In genomic region chr2:219308142-219309093, GRCh38 we compare ENCODE assay signal across 1 cellular context.
A peak's percentile ranks its signal among the peaks of the same experiment; 100 is the strongest.
TF ChIP-seq lines count a peak whose summit lies in the region.

No MANE protein-coding gene starts in this region.

TF ChIP-seq in HepG2, 621 proteins besides CTCF, POLR2A, EP300 and RAD21 (continued from another document and continues in another):
- TF ChIP-seq ZNF343 (CRISPR knock-in tag; IDR thresholded peaks at IDR 0.05), result peak; percentile 92; the same call in 1 of the 2 replicates
- peak; percentile 94; the same call in 1 of the 2 replicates for TF ChIP-seq MAF1 (CRISPR knock-in tag; IDR thresholded peaks at IDR 0.05; ENCODE audit: borderline replicate concordance)
- 0 out of 2 replicates have a peak, but pooled peaks have one; percentile 17 for TF ChIP-seq HDAC1 (CRISPR knock-in tag; IDR thresholded peaks at IDR 0.05)
- peak; percentile 64; the same call in 1 of the 2 replicates for TF ChIP-seq SNAPC5 (CRISPR knock-in tag; IDR thresholded peaks at IDR 0.05; ENCODE audit: borderline replicate concordance)
- peak; percentile 92; the same call in 1 of the 2 replicates for TF ChIP-seq ZSCAN31 (CRISPR knock-in tag; IDR thresholded peaks at IDR 0.05; ENCODE audit: low read depth)
- TF ChIP-seq ZNF24 (IDR thresholded peaks at IDR 0.05), result no peak
- peak in 1 of 2 experiments; percentile 99; a peak in 2 of 4 replicates for TF ChIP-seq KLF16 (CRISPR knock-in tag; IDR thresholded peaks at IDR 0.05)
- peak; percentile 54 for TF ChIP-seq XRCC5 (optimal IDR thresholded peaks at IDR 0.05; ENCODE audit: low read length)
- no peak for TF ChIP-seq RFX5 (IDR thresholded peaks at IDR 0.05; ENCODE audit: low read depth, low read length)
- TF ChIP-seq ARNT (IDR thresholded peaks at IDR 0.05), result no peak
- no peak for TF ChIP-seq KDM6A (CRISPR knock-in tag; IDR thresholded peaks at IDR 0.05; ENCODE audit: low read depth)
- TF ChIP-seq ZNF709 (CRISPR knock-in tag; IDR thresholded peaks at IDR 0.05), result peak; percentile 95
- no peak; the same call in none of the 2 replicates for TF ChIP-seq RNF219 (CRISPR knock-in tag; IDR thresholded peaks at IDR 0.05)
- TF ChIP-seq ONECUT2 (CRISPR knock-in tag; IDR thresholded peaks at IDR 0.05), result peak; percentile 65; the same call in 1 of the 2 replicates
- TF ChIP-seq MNT (IDR thresholded peaks at IDR 0.05), result no peak
- 0 out of 2 replicates have a peak, but pooled peaks have one; percentile 71 for TF ChIP-seq ZBTB2 (CRISPR knock-in tag; IDR thresholded peaks at IDR 0.05; ENCODE audit: low read depth)
- no peak for TF ChIP-seq MBD4 (IDR thresholded peaks at IDR 0.05; ENCODE audit: borderline replicate concordance, low read length)
- TF ChIP-seq IKZF1 (IDR thresholded peaks at IDR 0.05), result no peak
- no peak for TF ChIP-seq TFAP4 (IDR thresholded peaks at IDR 0.05; ENCODE audit: borderline replicate concordance, low read depth)
- TF ChIP-seq THAP9 (CRISPR knock-in tag; IDR thresholded peaks at IDR 0.05; ENCODE audit: borderline replicate concordance), result peak; percentile 73; the same call in 1 of the 2 replicates
- no peak for TF ChIP-seq FLYWCH1 (CRISPR knock-in tag; IDR thresholded peaks at IDR 0.05)
- TF ChIP-seq ZNF230 (CRISPR knock-in tag; IDR thresholded peaks at IDR 0.05), result peak; percentile 95
- TF ChIP-seq ZNF432 (CRISPR knock-in tag; IDR thresholded peaks at IDR 0.05; ENCODE audit: borderline replicate concordance), result no peak
- TF ChIP-seq SOX13 (IDR thresholded peaks at IDR 0.05), result no peak
- TF ChIP-seq SOX13 (CRISPR knock-in tag; conservative IDR thresholded peaks at IDR 0.05 in 1 of 2, IDR thresholded peaks at IDR 0.05 in 1 of 2), result peak in 1 of 2 experiments; percentile 73; a peak in 2 of 4 replicates
- TF ChIP-seq ZNF660 (CRISPR knock-in tag; IDR thresholded peaks at IDR 0.05; ENCODE audit: borderline replicate concordance, low read depth), result peak; percentile 78; the same call in 1 of the 2 replicates
- no peak for TF ChIP-seq ZSCAN22 (CRISPR knock-in tag; IDR thresholded peaks at IDR 0.05)
- TF ChIP-seq SRSF9 (IDR thresholded peaks at IDR 0.05; ENCODE audit: borderline replicate concordance, insufficient read depth, low read depth, low read length, poor library complexity, severe bottlenecking), result no peak
- TF ChIP-seq RFXAP (CRISPR knock-in tag; IDR thresholded peaks at IDR 0.05; ENCODE audit: borderline replicate concordance), result peak; percentile 91
- TF ChIP-seq ZNF333 (CRISPR knock-in tag; IDR thresholded peaks at IDR 0.05; ENCODE audit: borderline replicate concordance), result peak; percentile 95; the same call in 1 of the 2 replicates
- TF ChIP-seq ZNF530 (CRISPR knock-in tag; IDR thresholded peaks at IDR 0.05; ENCODE audit: low read depth), result peak; percentile 90
- TF ChIP-seq MYPOP (CRISPR knock-in tag; IDR thresholded peaks at IDR 0.05), result peak; percentile 77
- no peak for TF ChIP-seq AGO2 (optimal IDR thresholded peaks at IDR 0.05; ENCODE audit: low read depth, low read length)
- no peak for TF ChIP-seq ZNF10 (CRISPR knock-in tag; IDR thresholded peaks at IDR 0.05; ENCODE audit: borderline replicate concordance, low read depth)
- peak; percentile 93 for TF ChIP-seq ZFAT (CRISPR knock-in tag; conservative IDR thresholded peaks at IDR 0.05)
- no peak for TF ChIP-seq ZBTB40 (IDR thresholded peaks at IDR 0.05)
- TF ChIP-seq ZBTB40 (CRISPR knock-in tag; IDR thresholded peaks at IDR 0.05), result peak; percentile 85
- peak; percentile 78 for TF ChIP-seq BCL6 (CRISPR knock-in tag; IDR thresholded peaks at IDR 0.05)
- TF ChIP-seq ZSCAN5A (CRISPR knock-in tag; IDR thresholded peaks at IDR 0.05; ENCODE audit: borderline replicate concordance), result no peak
- TF ChIP-seq ZNF3 (CRISPR knock-in tag; IDR thresholded peaks at IDR 0.05), result peak; percentile 86; the same call in 1 of the 2 replicates
- no peak for TF ChIP-seq TBP (CRISPR knock-in tag; IDR thresholded peaks at IDR 0.05)
- TF ChIP-seq SP2 (CRISPR knock-in tag; IDR thresholded peaks at IDR 0.05), result peak; percentile 55
